14 cellular contexts compared by ENCODE assay signal in the genomic region with DNA sequence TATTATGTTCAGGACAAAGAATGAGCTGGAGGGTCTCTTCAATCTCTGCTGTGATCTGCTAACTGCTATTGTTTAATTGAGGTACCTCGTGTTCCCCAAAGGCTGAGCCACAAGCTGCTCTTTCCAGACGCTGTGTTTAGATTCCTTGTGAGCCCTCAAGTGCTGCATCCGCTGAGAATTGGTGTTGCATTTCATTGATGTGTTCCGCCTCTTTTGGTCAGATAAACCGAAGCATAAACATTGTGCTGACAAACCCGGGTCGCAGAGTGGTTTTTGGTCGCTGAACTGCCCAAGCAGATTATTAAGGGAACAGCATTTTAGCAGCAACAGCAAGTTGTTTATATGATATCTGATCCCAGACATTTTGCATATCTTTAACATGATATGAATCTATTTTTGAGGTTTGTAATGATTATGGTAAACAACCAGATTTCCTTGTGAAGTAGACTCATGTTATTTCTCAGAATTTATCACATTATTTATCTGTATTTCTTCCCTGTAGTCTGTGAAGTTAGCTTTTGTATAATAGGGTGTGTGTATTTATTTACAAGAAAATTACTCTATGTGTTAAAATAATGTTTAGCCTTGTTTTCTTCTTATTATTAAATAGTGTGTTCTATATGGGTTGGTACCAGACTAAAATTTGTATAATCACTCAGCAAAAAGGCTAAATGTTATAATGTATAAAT.
DNase-seq lines count a peak whose midpoint lies in the region; ATAC-seq and TF ChIP-seq lines count a peak whose summit lies in the region.
"Had no signal": no experiment of that assay in that cellular context is flagged by ENCODE, and none has a peak within 500 bp of the region (broad histone marks: within the 10 kb centered on the region; RNA-seq: fewer than 3 reads in every experiment).

No MANE protein-coding gene starts in this region.

- peak overlapping the region; percentile 16 for H3K4me2 ChIP-seq in mesenchymal stem cell (ENCODE audit: low read length, poor library complexity, severe bottlenecking)
- H3K4me2 ChIP-seq: BLaER1 had no signal

- H3K36me3 ChIP-seq in adipocyte (ENCODE audit: control insufficient read depth, insufficient read depth, low read length, severe bottlenecking), result no peaks in the 10 kb centered on the region
- H3K36me3 ChIP-seq in mesenchymal stem cell (ENCODE audit: control insufficient read depth in 1 of 2, insufficient read depth in 2 of 2, low read depth in 1 of 2, low read length in 2 of 2), result no peaks in the 10 kb centered on the region
- H3K36me3 ChIP-seq in esophagus muscularis mucosa, result no peaks in the 10 kb centered on the region
- H3K36me3 ChIP-seq: ascending aorta, BLaER1 had no signal

- ATAC-seq in HG03378 (IDR thresholded peaks at IDR 0.05; ENCODE audit: unreplicated experiment) (no peak), HG02759 (IDR thresholded peaks at IDR 0.05; ENCODE audit: unreplicated experiment) (no peak), GM19452 (IDR thresholded peaks at IDR 0.05; ENCODE audit: unreplicated experiment) (no peak)
- ATAC-seq: K562 had no signal

- no peak overlapping the region for H4K8ac ChIP-seq in mesenchymal stem cell (ENCODE audit: low read length)

- H3K23ac ChIP-seq in mesenchymal stem cell (ENCODE audit: low read length in 2 of 2), result no peak overlapping the region

- H3K4me1 ChIP-seq in adipocyte (ENCODE audit: control insufficient read depth, insufficient read depth, low read length) (no peaks in the 10 kb centered on the region), mesenchymal stem cell (ENCODE audit: control insufficient read depth, insufficient read depth, low read depth, low read length) (no peaks in the 10 kb centered on the region), esophagus muscularis mucosa (no peaks in the 10 kb centered on the region)
- H3K4me1 ChIP-seq: ascending aorta, BLaER1 had no signal

- no peak overlapping the region for H2BK120ac ChIP-seq in mesenchymal stem cell (ENCODE audit: low read depth, low read length)

- no peak overlapping the region for H3K27ac ChIP-seq in mesenchymal stem cell (ENCODE audit: low read length, poor library complexity, severe bottlenecking)
- H3K27ac ChIP-seq in esophagus muscularis mucosa (replicated peaks in 1 of 4), result no peak overlapping the region
- H3K27ac ChIP-seq: ascending aorta, BLaER1, epithelial cell of prostate, RWPE1 had no signal

- no peak overlapping the region for H4K91ac ChIP-seq in mesenchymal stem cell (ENCODE audit: low read length)

- no peak overlapping the region for H3K9ac ChIP-seq in adipocyte (ENCODE audit: low read length)
- no peak overlapping the region for H3K9ac ChIP-seq in mesenchymal stem cell (ENCODE audit: low read length)
- H3K9ac ChIP-seq: BLaER1 had no signal

- WGBS in mesenchymal stem cell, result 0% methylated on average over 8 of the region's 8 CpGs
- WGBS in esophagus muscularis mucosa, result 66% methylated on average over 8 of the region's 8 CpGs

- no peaks in the 10 kb centered on the region for H3K79me1 ChIP-seq in mesenchymal stem cell (replicated peaks; ENCODE audit: low read length, poor library complexity, severe bottlenecking)

- H3K14ac ChIP-seq in mesenchymal stem cell (ENCODE audit: low read length in 2 of 2), result no peak overlapping the region

- no peak for TF ChIP-seq EP300 in esophagus muscularis mucosa (IDR thresholded peaks at IDR 0.05)

- DNase-seq in DMS114 treated with DMSO at 0.1 percent for 48 hours (lab: John Stamatoyannopoulos, UW; ENCODE audit: unreplicated experiment), result peak; percentile 70
- peak; percentile 51 to 88 (median 62) for DNase-seq in NCI-H1417 (lab: John Stamatoyannopoulos, UW)
- DNase-seq in adipocyte (ENCODE audit: low read depth), result peak; percentile 12
- DNase-seq in mesenchymal stem cell, result peak; percentile 87
- no peak for DNase-seq in esophagus muscularis mucosa (ENCODE audit: extremely low spot score)
- DNase-seq: NCI-H2081 treated with DMSO at 0.1 percent for 48 hours had no signal

- H3K18ac ChIP-seq in mesenchymal stem cell (ENCODE audit: low read depth in 1 of 2, low read length in 2 of 2), result no peak overlapping the region

- H2AK5ac ChIP-seq in mesenchymal stem cell (ENCODE audit: low read length, severe bottlenecking), result no peak overlapping the region

- H3K9me3 ChIP-seq in adipocyte (ENCODE audit: control insufficient read depth, low read length), result peaks cover 18% of the 10 kb centered on the region
- H3K9me3 ChIP-seq in mesenchymal stem cell (ENCODE audit: control insufficient read depth, low read length), result peaks cover 20% of the 10 kb centered on the region
- peaks cover 0 to 14% (median 9%) of the 10 kb centered on the region in 4 donors for H3K9me3 ChIP-seq in esophagus muscularis mucosa

- H3K27me3 ChIP-seq in adipocyte (replicated peaks; ENCODE audit: control insufficient read depth, insufficient read depth, low read length) (no peaks in the 10 kb centered on the region), mesenchymal stem cell (ENCODE audit: control insufficient read depth in 1 of 2, insufficient read depth in 1 of 2, low read length in 2 of 2) (no peaks in the 10 kb centered on the region), esophagus muscularis mucosa (no peaks in the 10 kb centered on the region)
- H3K27me3 ChIP-seq: ascending aorta, BLaER1 had no signal

- H3K4ac ChIP-seq in mesenchymal stem cell (ENCODE audit: low read depth in 1 of 2, low read length in 2 of 2), result no peak overlapping the region

- H2AFZ ChIP-seq in mesenchymal stem cell (ENCODE audit: low read depth, low read length), result no peak overlapping the region

- H3K4me3 ChIP-seq in adipocyte (ENCODE audit: low read length) (no peak overlapping the region), mesenchymal stem cell (ENCODE audit: insufficient read depth in 1 of 2, low read depth in 1 of 2, low read length in 2 of 2) (no peak overlapping the region), esophagus muscularis mucosa (no peak overlapping the region)
- H3K4me3 ChIP-seq: ascending aorta, BLaER1, K562 had no signal

- H2BK12ac ChIP-seq in mesenchymal stem cell (ENCODE audit: low read length in 2 of 2), result no peak overlapping the region

- TF ChIP-seq POLR2A in esophagus muscularis mucosa (IDR thresholded peaks at IDR 0.05; ENCODE audit: low read depth), result no peak

- intact Hi-C loops in esophagus muscularis mucosa (cut with DNase I), result no loop called here

- H2BK15ac ChIP-seq in mesenchymal stem cell (ENCODE audit: low read depth, poor library complexity, severe bottlenecking), result no peak overlapping the region

- TF ChIP-seq CTCF in esophagus muscularis mucosa (IDR thresholded peaks at IDR 0.05), result no peak

- no peak overlapping the region for H2BK5ac ChIP-seq in mesenchymal stem cell (ENCODE audit: low read depth, low read length, poor library complexity, severe bottlenecking)
